In genomic region chr6:139027620-139028182, GRCh38 we compare ENCODE assay signal across 1 cellular context.
TF ChIP-seq lines count a peak whose summit lies in the region.

No MANE protein-coding gene starts in this region.

TF ChIP-seq in H1, 55 proteins besides CTCF, POLR2A, EP300 and RAD21 (continued from another document):
- TF ChIP-seq JUND (IDR thresholded peaks at IDR 0.05; ENCODE audit: low read length) = 0 out of 2 replicates have a peak, but pooled peaks have one; percentile 11
- no peak for TF ChIP-seq HDAC2 (IDR thresholded peaks at IDR 0.05; ENCODE audit: borderline replicate concordance in 1 of 2, low read depth in 2 of 2, low read length in 2 of 2)
- TF ChIP-seq BRCA1 (IDR thresholded peaks at IDR 0.05; ENCODE audit: low read depth, low read length) = no peak
- TF ChIP-seq CHD7 (IDR thresholded peaks at IDR 0.05; ENCODE audit: insufficient replicate concordance, low read length) = peak; percentile 66
- TF ChIP-seq POLR2AphosphoS5 (IDR thresholded peaks at IDR 0.05; ENCODE audit: low read depth, low read length) = 0 out of 2 replicates have a peak, but pooled peaks have one; percentile 32
- TF ChIP-seq TAF1 (IDR thresholded peaks at IDR 0.05; ENCODE audit: low read depth, low read length) = peak; percentile 71; the same call in 1 of the 2 replicates
- TF ChIP-seq CREB1 (IDR thresholded peaks at IDR 0.05) = peak; percentile 73
- 0 out of 4 replicates have a peak, but pooled peaks of 1 of the 2 experiments have one; percentile 30 for TF ChIP-seq SIN3A (conservative IDR thresholded peaks at IDR 0.05 in 1 of 2, IDR thresholded peaks at IDR 0.05 in 1 of 2; ENCODE audit: low read depth in 1 of 2, low read length in 2 of 2)
- TF ChIP-seq KDM5A (IDR thresholded peaks at IDR 0.05; ENCODE audit: low read length) = no peak
- no peak for TF ChIP-seq EZH2 (IDR thresholded peaks at IDR 0.05; ENCODE audit: low read depth, low read length, severe bottlenecking)
- TF ChIP-seq CHD1 (IDR thresholded peaks at IDR 0.05; ENCODE audit: low read depth, low read length) = 0 out of 2 replicates have a peak, but pooled peaks have one; percentile 3
- TF ChIP-seq SP4 (IDR thresholded peaks at IDR 0.05; ENCODE audit: low read length) = peak; percentile 15; the same call in 1 of the 2 replicates
